ENCODE assay signal across 24 cellular contexts in the genomic region with DNA sequence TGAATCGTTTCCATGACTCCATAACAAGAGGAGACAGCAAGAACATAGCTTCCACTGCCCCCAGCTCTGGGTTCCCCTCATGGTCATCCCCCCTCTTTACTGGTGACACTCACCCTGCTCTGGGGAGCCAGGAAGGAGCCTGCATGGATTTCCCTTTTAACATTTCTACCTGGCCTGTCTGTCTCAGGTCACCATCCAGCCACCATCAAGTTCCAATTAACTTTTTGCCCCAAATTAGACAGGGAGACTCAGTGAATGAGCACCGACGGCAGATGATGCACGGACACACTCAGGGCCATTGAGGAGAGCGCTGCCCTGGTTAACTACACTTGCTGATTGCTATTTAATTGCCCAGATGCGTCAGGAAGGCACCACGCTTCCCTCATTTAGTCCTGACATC.
"Had no signal": no experiment of that assay in that cellular context is flagged by ENCODE, and none has a peak within 500 bp of the region (broad histone marks: within the 10 kb centered on the region; RNA-seq: fewer than 3 reads in every experiment).

No MANE protein-coding gene starts in this region.

- ATAC-seq: HepG2, Panc1, PC-3 had no signal

- H3K9me3 ChIP-seq: SK-N-SH had no signal

- H3K27me3 ChIP-seq: MG63 had no signal

- DNase-seq: IMR-90; Karpas-422; KG1; MG63; NCI-H1092; NCI-H1105 treated with DMSO at 0.1 percent for 48 hours; NCI-H1417 treated with DMSO at 0.1 percent for 48 hours; NCI-H187; NCI-H2029; NCI-H2081 treated with DMSO at 0.1 percent for 48 hours; NCI-H2171; NCI-H226; NCI-H446; NCI-H510A; NCI-H524 treated with DMSO at 0.1 percent for 48 hours; NCI-H69; NK-92 treated with Interleukin-12 subunit alpha and Interleukin-12 subunit beta, amount 100 ng/mL, for 24 hours; PC-3; SHP77; SK-N-SH; SW 1271 had no signal

- H3K27ac ChIP-seq: RWPE1 had no signal

- H3K4me3 ChIP-seq: MG63 had no signal

- H3K36me3 ChIP-seq: MG63 had no signal
